ENCODE assay signal across 8 cellular contexts in genomic region chr2:154623819-154624218, GRCh38.
DNase-seq lines count a peak whose midpoint lies in the region; ATAC-seq and TF ChIP-seq lines count a peak whose summit lies in the region.

No MANE protein-coding gene starts in this region.

- dilution Hi-C loops in mammary epithelial cell (cut with HindIII; ENCODE audit: low sequenced_read_pairs), result no loop called here

- ATAC-seq in HG02759 (IDR thresholded peaks at IDR 0.05; ENCODE audit: unreplicated experiment) (peak; percentile 64), left lung (peak; percentile 81), HG02571 (IDR thresholded peaks at IDR 0.05; ENCODE audit: unreplicated experiment) (no peak), GM18505 (IDR thresholded peaks at IDR 0.05; ENCODE audit: unreplicated experiment) (no peak)

- DNase-seq in NCI-H345 treated with DMSO at 0.1 percent for 48 hours (lab: John Stamatoyannopoulos, UW; ENCODE audit: unreplicated experiment) (peak; percentile 5), mammary epithelial cell (peak; percentile 21), left lung (no peak), NCI-H2107 treated with DMSO at 0.1 percent for 48 hours (lab: John Stamatoyannopoulos, UW; ENCODE audit: unreplicated experiment) (no peak)

- H3K27me3 ChIP-seq in mammary epithelial cell (ENCODE audit: insufficient read depth, low read length), result no peaks in the 10 kb centered on the region
- no peaks in the 10 kb centered on the region for H3K27me3 ChIP-seq in left lung

- no peaks in the 10 kb centered on the region for H3K79me2 ChIP-seq in mammary epithelial cell (ENCODE audit: insufficient read depth, low read length)

- no TSS peak for BruUV-seq in mammary epithelial cell (replicated peaks; lab: Mats Ljungman, UMichigan)

- 24% methylated on average over 3 of the region's 3 CpGs for WGBS in mammary epithelial cell (ENCODE audit: low coverage, missing lambda C conversion rate)

- H3K9ac ChIP-seq in mammary epithelial cell (ENCODE audit: insufficient read depth, low read length), result no peak overlapping the region

- TF ChIP-seq CTCF in GM12872 (IDR thresholded peaks at IDR 0.05; ENCODE audit: insufficient read depth, low read depth, low read length), result peak; percentile 67
- TF ChIP-seq CTCF in mammary epithelial cell (conservative IDR thresholded peaks at IDR 0.05 in 1 of 2, IDR thresholded peaks at IDR 0.05 in 1 of 2; ENCODE audit: extremely low read depth in 1 of 2, insufficient read depth in 1 of 2, low read depth in 1 of 2, low read length in 2 of 2), result peak; percentile 64 to 76
- TF ChIP-seq CTCF in left lung (IDR thresholded peaks at IDR 0.05), result peak; percentile 28 to 56

- no peak overlapping the region for H3K4me3 ChIP-seq in mammary epithelial cell (replicated peaks in 1 of 3; ENCODE audit: insufficient read depth in 1 of 3, low read depth in 2 of 3, low read length in 3 of 3)
- H3K4me3 ChIP-seq in left lung, result no peak overlapping the region

- H4K20me1 ChIP-seq in mammary epithelial cell (ENCODE audit: insufficient read depth, low read length), result no peaks in the 10 kb centered on the region

- H3K36me3 ChIP-seq in mammary epithelial cell (ENCODE audit: insufficient read depth, low read length), result no peaks in the 10 kb centered on the region
- H3K36me3 ChIP-seq in left lung, result no peaks in the 10 kb centered on the region

- no peak overlapping the region for H2AFZ ChIP-seq in mammary epithelial cell (ENCODE audit: low read depth, low read length)

- no peaks in the 10 kb centered on the region for H3K4me1 ChIP-seq in mammary epithelial cell (ENCODE audit: insufficient read depth, low read length)
- no peaks in the 10 kb centered on the region for H3K4me1 ChIP-seq in left lung

- no peak for TF ChIP-seq POLR2A in GM18505 (IDR thresholded peaks at IDR 0.05; ENCODE audit: borderline replicate concordance, extremely low read depth, insufficient read depth, insufficient read length)

- no peaks in the 10 kb centered on the region for H3K9me3 ChIP-seq in mammary epithelial cell (replicated peaks; ENCODE audit: insufficient read depth, low read length)
- H3K9me3 ChIP-seq in left lung, result no peaks in the 10 kb centered on the region

- no peak overlapping the region for H3K27ac ChIP-seq in mammary epithelial cell (ENCODE audit: insufficient read depth, low read depth, low read length)
- H3K27ac ChIP-seq in left lung, result no peak overlapping the region

- in situ Hi-C loops in mammary epithelial cell (cut with MboI; ENCODE audit: low sequenced_read_pairs in 2 of 2), result no loop called here

- H3K4me2 ChIP-seq in mammary epithelial cell (ENCODE audit: insufficient read depth, low read depth, low read length), result no peak overlapping the region

- CTCF ChIA-PET in mammary epithelial cell (lab: Charles Lee; ENCODE audit: low non-redundant PET), result interaction anchor here (1.0 kb wide), 1 partner anchor 687 kb away, joined by 3 read pairs; no protein-coding TSS in a partner anchor

- intact Hi-C loops in mammary epithelial cell (cut with micrococcal nuclease) (loop anchor here (1.0 to 2.0 kb wide), 2 partner anchors 626 to 687 kb away; no protein-coding TSS in a partner anchor), left lung (cut with DNase I) (no loop called here)

Comparison
In these comparisons a context has a peak if more than half of its experiments do, and no peak if none do; other contexts are left out.
1. ATAC-seq: peak in HG02759 (single experiment) and left lung (single experiment); none in HG02571 (single experiment) and GM18505 (single experiment).
2. DNase-seq: peak in NCI-H345 treated with DMSO at 0.1 percent for 48 hours (single experiment) and mammary epithelial cell (single experiment); none in left lung (0 of 2) and NCI-H2107 treated with DMSO at 0.1 percent for 48 hours (single experiment).
3. Peak in every context shown above with its lines, with median percentiles within 50 percentile points of each other: CTCF ChIP-seq.